ENCODE assay signal across 14 cellular contexts in the genomic region with DNA sequence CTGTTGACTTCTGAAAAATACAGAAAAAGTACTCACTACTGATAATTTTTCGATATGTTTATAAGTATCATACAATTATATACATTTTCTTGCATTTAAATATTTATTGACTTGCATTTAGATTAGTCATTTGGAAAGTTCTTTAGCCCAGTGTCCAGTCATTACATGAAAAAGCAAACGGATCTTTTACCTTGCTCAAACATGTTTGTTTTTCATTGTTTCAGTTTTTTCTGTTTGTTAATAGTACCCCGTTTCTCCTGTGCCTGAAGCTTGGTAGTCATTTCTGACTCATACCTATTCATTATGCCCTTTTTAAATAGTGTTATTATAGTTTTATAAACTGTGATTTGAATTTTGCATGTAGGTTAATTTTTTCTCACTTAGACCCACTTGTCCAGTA. TPM values are rescaled to one million over a fixed set of nuclear protein-coding genes. Genes with fewer than 3 reads are reported as not detected.
DNase-seq lines count a peak whose midpoint lies in the region; ATAC-seq, FAIRE-seq and TF ChIP-seq lines count a peak whose summit lies in the region.
"Had no signal": no experiment of that assay in that cellular context is flagged by ENCODE, and none has a peak within 500 bp of the region (broad histone marks: within the 10 kb centered on the region; RNA-seq: fewer than 3 reads in every experiment).

No MANE protein-coding gene starts in this region.

- no peak overlapping the region for H3K4me3 ChIP-seq in OCI-LY7 (ENCODE audit: low read depth, low read length, poor library complexity, severe bottlenecking)
- H3K4me3 ChIP-seq: lung, transverse colon had no signal

- POLR2A ChIA-PET in OCI-LY7 (lab: Charles Lee), result interaction anchor here (1.0 kb wide), 1 partner anchor 13 kb away, joined by 3 read pairs; no protein-coding TSS in a partner anchor

- DNase-seq in HCEC 1CT (peak; percentile 39), LHCN-M2 (ENCODE audit: low read depth) (peak; percentile 18), frontal cortex (ENCODE audit: low spot score in 2 of 2) (no peak), OCI-LY7 (ENCODE audit: low spot score) (no peak), RKO (ENCODE audit: low spot score) (no peak)
- DNase-seq: KBM-7, NCI-H1436 treated with DMSO at 0.1 percent for 48 hours, nephron progenitor cell, transverse colon had no signal

- H3K9me2 ChIP-seq in OCI-LY7 (ENCODE audit: insufficient read depth, low read length), result no peaks in the 10 kb centered on the region

- TF ChIP-seq CTCF in OCI-LY7 (conservative IDR thresholded peaks at IDR 0.05; ENCODE audit: low read length), result no peak

- peaks cover 19% of the 10 kb centered on the region; the same call in 1 of the 2 replicates for H3K79me2 ChIP-seq in OCI-LY7 (ENCODE audit: insufficient read depth, low read depth, low read length)

- peaks cover 6% of the 10 kb centered on the region; the same call in 1 of the 2 replicates for H3K9me3 ChIP-seq in OCI-LY7 (ENCODE audit: low read length)

- no peaks in the 10 kb centered on the region for H4K20me1 ChIP-seq in OCI-LY7 (ENCODE audit: insufficient read depth, low read length)

- no TSS peak for BruUV-seq in OCI-LY7 (replicated peaks; lab: Mats Ljungman, UMichigan)

- CTCF ChIA-PET in OCI-LY7 (lab: Charles Lee; ENCODE audit: unreplicated experiment), result no interaction called here

- no peak overlapping the region for H2AFZ ChIP-seq in OCI-LY7 (ENCODE audit: low read length)

- peaks cover 8% of the 10 kb centered on the region for H3K4me1 ChIP-seq in OCI-LY7 (ENCODE audit: insufficient read depth, low read length, poor library complexity, severe bottlenecking)
- H3K4me1 ChIP-seq: transverse colon had no signal

- no peak overlapping the region for H3K4me2 ChIP-seq in OCI-LY7 (ENCODE audit: low read length)

- ATAC-seq in GM18868 (IDR thresholded peaks at IDR 0.05; ENCODE audit: unreplicated experiment), result peak; percentile 72
- ATAC-seq in HG03097 (IDR thresholded peaks at IDR 0.05; ENCODE audit: low FRiP score, unreplicated experiment), result no peak
- ATAC-seq: SK-N-SH treated with all-trans-retinoic acid at 6 μM for 48 hours had no signal

- peak; percentile 13 for FAIRE-seq in frontal cortex (lab: Jason Lieb, UNC)
- FAIRE-seq: TTC549 had no signal

- H3K27ac ChIP-seq in OCI-LY7 (ENCODE audit: low read depth, low read length, poor library complexity, severe bottlenecking), result no peak overlapping the region
- H3K27ac ChIP-seq: transverse colon had no signal

- intact Hi-C loops in OCI-LY7 (cut with micrococcal nuclease; ENCODE audit: unreplicated experiment), result loop anchor here (1.0 kb wide), 1 partner anchor 9 kb away; no protein-coding TSS in a partner anchor

- H3K36me3 ChIP-seq in OCI-LY7 (ENCODE audit: insufficient read depth, low read length), result peaks cover 99% of the 10 kb centered on the region

RNA-seq across cellular contexts. Expression of a gene that starts 28.1 kb away (rescaled TPM):
- 25.1 and 30.8 TPM in 2 replicates for total RNA-seq in LHCN-M2 (2014; rRNA removed)
- 4.6 TPM for polyA plus RNA-seq in LHCN-M2 (2012)
- total RNA-seq in frontal cortex, result 73.0 TPM
- total RNA-seq in OCI-LY7 (2014; rRNA removed; shearing (Covaris generic)), result 57.7 and 59.9 TPM in 2 replicates
- 55.5 and 68.3 TPM in 2 replicates for total RNA-seq in OCI-LY7 (2022)

Comparison
In these comparisons a context has a peak if more than half of its experiments do, and no peak if none do; other contexts are left out.
1. DNase-seq: peak in HCEC 1CT (single experiment) and LHCN-M2 (single experiment); none in frontal cortex (0 of 2), OCI-LY7 (single experiment) and RKO (single experiment).